Comparison of ENCODE assay signal across 1 cellular context in genomic region chr19:19515764-19516519, GRCh38.
A peak's percentile ranks its signal among the peaks of the same experiment; 100 is the strongest.
TF ChIP-seq lines count a peak whose summit lies in the region.

Gene NDUFA13 (plus strand): TSS chr19:19516225. CDS start chr19:19516239, 14 bp downstream.

TF ChIP-seq in HepG2, 621 proteins besides CTCF, POLR2A, EP300 and RAD21 (continued from another document and continues in another):
- TF ChIP-seq HNF1B (CRISPR knock-in tag; IDR thresholded peaks at IDR 0.05) (peak; percentile 51; the same call in 1 of the 2 replicates), ZSCAN21 (CRISPR knock-in tag; IDR thresholded peaks at IDR 0.05; ENCODE audit: borderline replicate concordance) (no peak), ZNF761 (CRISPR knock-in tag; conservative IDR thresholded peaks at IDR 0.05) (no peak), ZNF292 (CRISPR knock-in tag; IDR thresholded peaks at IDR 0.05; ENCODE audit: borderline replicate concordance, low read depth) (no peak), SAP130 (CRISPR knock-in tag; IDR thresholded peaks at IDR 0.05; ENCODE audit: low read depth) (peak; percentile 98), SOX13 (IDR thresholded peaks at IDR 0.05) (no peak), SOX13 (CRISPR knock-in tag; conservative IDR thresholded peaks at IDR 0.05 in 1 of 2, IDR thresholded peaks at IDR 0.05 in 1 of 2) (peak in 1 of 2 experiments; percentile 43; a peak in 1 of 4 replicates), ZNF816 (CRISPR knock-in tag; IDR thresholded peaks at IDR 0.05; ENCODE audit: borderline replicate concordance) (no peak), HNF4G (IDR thresholded peaks at IDR 0.05; ENCODE audit: borderline replicate concordance, low read depth, low read length) (no peak), HNF4G (CRISPR knock-in tag; IDR thresholded peaks at IDR 0.05; ENCODE audit: borderline replicate concordance, low read depth) (no peak), ZNF30 (CRISPR knock-in tag; IDR thresholded peaks at IDR 0.05) (no peak), ZNF101 (CRISPR knock-in tag; IDR thresholded peaks at IDR 0.05; ENCODE audit: borderline replicate concordance, low read depth) (0 out of 2 replicates have a peak, but pooled peaks have one; percentile 71), THAP9 (CRISPR knock-in tag; IDR thresholded peaks at IDR 0.05; ENCODE audit: borderline replicate concordance) (peak; percentile 100), KLF6 (CRISPR knock-in tag; IDR thresholded peaks at IDR 0.05) (peak; percentile 85), KDM2A (CRISPR knock-in tag; IDR thresholded peaks at IDR 0.05; ENCODE audit: borderline replicate concordance, low read depth) (peak; percentile 100), REXO4 (CRISPR knock-in tag; IDR thresholded peaks at IDR 0.05; ENCODE audit: borderline replicate concordance) (no peak), EED (CRISPR knock-in tag; IDR thresholded peaks at IDR 0.05) (no peak), PRDM4 (CRISPR knock-in tag; IDR thresholded peaks at IDR 0.05; ENCODE audit: borderline replicate concordance) (no peak), FOXA1 (IDR thresholded peaks at IDR 0.05) (no peak), FOXA1 (CRISPR knock-in tag; IDR thresholded peaks at IDR 0.05) (no peak), HOXA3 (CRISPR knock-in tag; IDR thresholded peaks at IDR 0.05) (peak; percentile 100), PPARG (CRISPR knock-in tag; conservative IDR thresholded peaks at IDR 0.05) (no peak), ZNF329 (CRISPR knock-in tag; IDR thresholded peaks at IDR 0.05; ENCODE audit: low read depth) (no peak), AKAP8 (CRISPR knock-in tag; IDR thresholded peaks at IDR 0.05) (no peak; the same call in 1 of the 2 replicates), MBNL3 (CRISPR knock-in tag; conservative IDR thresholded peaks at IDR 0.05) (no peak), NCOR1 (IDR thresholded peaks at IDR 0.05; ENCODE audit: borderline replicate concordance, low read length) (no peak), SOX6 (IDR thresholded peaks at IDR 0.05) (no peak), SOX6 (CRISPR knock-in tag; IDR thresholded peaks at IDR 0.05) (peak; percentile 53; the same call in 1 of the 2 replicates), ZNF724P (CRISPR knock-in tag; IDR thresholded peaks at IDR 0.05; ENCODE audit: borderline replicate concordance) (0 out of 2 replicates have a peak, but pooled peaks have one; percentile 37), RNF2 (conservative IDR thresholded peaks at IDR 0.05; ENCODE audit: low read depth) (no peak), HNF1A (IDR thresholded peaks at IDR 0.05; ENCODE audit: low read depth) (0 out of 2 replicates have a peak, but pooled peaks have one; percentile 18), HNF1A (CRISPR knock-in tag; IDR thresholded peaks at IDR 0.05; ENCODE audit: borderline replicate concordance) (peak; percentile 58; the same call in 1 of the 2 replicates), PITX1 (CRISPR knock-in tag; IDR thresholded peaks at IDR 0.05) (no peak), MXD3 (CRISPR knock-in tag; IDR thresholded peaks at IDR 0.05) (no peak), EEA1 (CRISPR knock-in tag; IDR thresholded peaks at IDR 0.05; ENCODE audit: borderline replicate concordance) (no peak), ZFP82 (CRISPR knock-in tag; IDR thresholded peaks at IDR 0.05; ENCODE audit: borderline replicate concordance) (no peak), SMAD9 (CRISPR knock-in tag; IDR thresholded peaks at IDR 0.05) (peak; percentile 53; the same call in 1 of the 2 replicates), NFKBIZ (CRISPR knock-in tag; IDR thresholded peaks at IDR 0.05) (peak; percentile 86; the same call in 1 of the 2 replicates), ZBTB34 (CRISPR knock-in tag; IDR thresholded peaks at IDR 0.05) (no peak), HIVEP1 (CRISPR knock-in tag; IDR thresholded peaks at IDR 0.05) (no peak), CEBPB (IDR thresholded peaks at IDR 0.05; ENCODE audit: borderline replicate concordance, low read depth, low read length) (no peak), ZNF34 (CRISPR knock-in tag; IDR thresholded peaks at IDR 0.05; ENCODE audit: borderline replicate concordance) (0 out of 2 replicates have a peak, but pooled peaks have one; percentile 67), TBX2 (CRISPR knock-in tag; IDR thresholded peaks at IDR 0.05; ENCODE audit: borderline replicate concordance) (peak; percentile 72; the same call in 1 of the 2 replicates), NFATC3 (CRISPR knock-in tag; IDR thresholded peaks at IDR 0.05) (0 out of 2 replicates have a peak, but pooled peaks have one; percentile 38), E2F2 (CRISPR knock-in tag; IDR thresholded peaks at IDR 0.05; ENCODE audit: borderline replicate concordance) (0 out of 2 replicates have a peak, but pooled peaks have one; percentile 38), NFE2L2 (IDR thresholded peaks at IDR 0.05; ENCODE audit: low read length) (no peak), GLI4 (CRISPR knock-in tag; IDR thresholded peaks at IDR 0.05; ENCODE audit: borderline replicate concordance) (peak; percentile 90), ESRRA (CRISPR knock-in tag; IDR thresholded peaks at IDR 0.05; ENCODE audit: low read depth) (peak; percentile 41; the same call in 1 of the 2 replicates), TIGD3 (CRISPR knock-in tag; IDR thresholded peaks at IDR 0.05; ENCODE audit: borderline replicate concordance) (no peak), IRF9 (CRISPR knock-in tag; IDR thresholded peaks at IDR 0.05; ENCODE audit: borderline replicate concordance) (peak; percentile 72; the same call in 1 of the 2 replicates), ZFAT (CRISPR knock-in tag; conservative IDR thresholded peaks at IDR 0.05) (no peak), ZNF776 (CRISPR knock-in tag; IDR thresholded peaks at IDR 0.05) (0 out of 2 replicates have a peak, but pooled peaks have one; percentile 42), KLF16 (CRISPR knock-in tag; IDR thresholded peaks at IDR 0.05) (peak in 1 of 2 experiments; percentile 76; a peak in 1 of 4 replicates)
